ENCODE assay signal across 1 cellular context in genomic region chr11:129324533-129325175, GRCh38.
TF ChIP-seq lines count a peak whose summit lies in the region.

No MANE protein-coding gene starts in this region.

TF ChIP-seq in HepG2, 621 proteins besides CTCF, POLR2A, EP300 and RAD21 (continued from another document):
- TF ChIP-seq PRDM4 (CRISPR knock-in tag; IDR thresholded peaks at IDR 0.05; ENCODE audit: borderline replicate concordance) (no peak), ZNF839 (CRISPR knock-in tag; IDR thresholded peaks at IDR 0.05; ENCODE audit: borderline replicate concordance) (0 out of 2 replicates have a peak, but pooled peaks have one; percentile 28), JUN (CRISPR knock-in tag; IDR thresholded peaks at IDR 0.05) (0 out of 2 replicates have a peak, but pooled peaks have one; percentile 47), SRSF1 (optimal IDR thresholded peaks at IDR 0.05; ENCODE audit: low read depth, low read length) (no peak), ZFP36L2 (CRISPR knock-in tag; IDR thresholded peaks at IDR 0.05) (no peak), REL (CRISPR knock-in tag; conservative IDR thresholded peaks at IDR 0.05) (no peak), MBD4 (IDR thresholded peaks at IDR 0.05; ENCODE audit: borderline replicate concordance, low read length) (no peak), MEIS2 (CRISPR knock-in tag; IDR thresholded peaks at IDR 0.05) (peak; percentile 95), MIER2 (CRISPR knock-in tag; IDR thresholded peaks at IDR 0.05) (peak; percentile 47; the same call in 1 of the 2 replicates), HNF4G (IDR thresholded peaks at IDR 0.05; ENCODE audit: borderline replicate concordance, low read depth, low read length) (peak; percentile 41; the same call in 1 of the 2 replicates), HNF4G (CRISPR knock-in tag; IDR thresholded peaks at IDR 0.05; ENCODE audit: borderline replicate concordance, low read depth) (no peak), ZNF792 (CRISPR knock-in tag; IDR thresholded peaks at IDR 0.05) (peak; percentile 81; the same call in 1 of the 2 replicates), HOXD1 (CRISPR knock-in tag; IDR thresholded peaks at IDR 0.05) (no peak), TCF7 (IDR thresholded peaks at IDR 0.05; ENCODE audit: low read depth) (no peak; the same call in 1 of the 2 replicates), GATA4 (IDR thresholded peaks at IDR 0.05; ENCODE audit: borderline replicate concordance, low read depth) (no peak), PLSCR1 (CRISPR knock-in tag; IDR thresholded peaks at IDR 0.05; ENCODE audit: borderline replicate concordance) (no peak), CBX5 (CRISPR knock-in tag; IDR thresholded peaks at IDR 0.05; ENCODE audit: borderline replicate concordance) (peak; percentile 63; the same call in 1 of the 2 replicates), ZFY (CRISPR knock-in tag; IDR thresholded peaks at IDR 0.05) (peak; percentile 32; the same call in 1 of the 2 replicates), CBX1 (IDR thresholded peaks at IDR 0.05; ENCODE audit: low read depth) (peak; percentile 43), PTBP1 (IDR thresholded peaks at IDR 0.05; ENCODE audit: low read depth, low read length, poor library complexity, severe bottlenecking) (no peak), RORA (CRISPR knock-in tag; IDR thresholded peaks at IDR 0.05) (no peak), ZNF609 (CRISPR knock-in tag; IDR thresholded peaks at IDR 0.05; ENCODE audit: borderline replicate concordance) (peak; percentile 87), PAF1 (CRISPR knock-in tag; IDR thresholded peaks at IDR 0.05) (no peak), IRF2 (CRISPR knock-in tag; IDR thresholded peaks at IDR 0.05) (peak; percentile 71), CREB1 (IDR thresholded peaks at IDR 0.05) (peak; percentile 83), CREB1 (CRISPR knock-in tag; IDR thresholded peaks at IDR 0.05) (peak; percentile 68), ZNF12 (CRISPR knock-in tag; IDR thresholded peaks at IDR 0.05) (0 out of 2 replicates have a peak, but pooled peaks have one; percentile 55), DNMT1 (CRISPR knock-in tag; IDR thresholded peaks at IDR 0.05) (no peak)
